ENCODE assay signal across 8 cellular contexts in genomic region chr1:155062702-155063411, GRCh38.
DNase-seq lines count a peak whose midpoint lies in the region; ATAC-seq and TF ChIP-seq lines count a peak whose summit lies in the region.

No MANE protein-coding gene starts in this region.

- no peaks in the 10 kb centered on the region for H3K9me3 ChIP-seq in mucosa of stomach (ENCODE audit: control insufficient read depth, low read length)

- DNase-seq in GM12864 (ENCODE audit: low read depth) (no peak), NCI-H1092 (lab: John Stamatoyannopoulos, UW) (peak; percentile 41), UCSD-AML1 (lab: John Stamatoyannopoulos, UW; ENCODE audit: unreplicated experiment) (no peak), COLO829 (ENCODE audit: low spot score) (no peak)
- peak; percentile 90 for DNase-seq in activated CD4-positive, alpha-beta T cell treated with anti-CD3 and anti-CD28 coated beads for 48 hours
- peak; percentile 54 for DNase-seq in effector CD8-positive, alpha-beta T cell (lab: John Stamatoyannopoulos, UW)
- DNase-seq in stimulated activated naive CD8-positive, alpha-beta T cell treated with anti-CD3 and anti-CD28 coated beads, Interleukin-15, Interleukin-2, amounts not matched to agents 100 U/mL and 50 U/mL, for 24 hours: peak; percentile 88

- peak overlapping the region; percentile 89 for H3K4me3 ChIP-seq in GM12864 (ENCODE audit: low read depth, low read length)
- peak overlapping the region; percentile 61 for H3K4me3 ChIP-seq in mucosa of stomach (ENCODE audit: low read length)

- peak; percentile 97 for TF ChIP-seq CTCF in GM12864 (IDR thresholded peaks at IDR 0.05; ENCODE audit: low read depth, low read length, missing control alignments)

- H3K9ac ChIP-seq in mucosa of stomach (ENCODE audit: low read length): peak overlapping the region; percentile 70

- H3K4me1 ChIP-seq in mucosa of stomach (ENCODE audit: control insufficient read depth, insufficient read depth, low read length): peaks cover 33% of the 10 kb centered on the region

- no peaks in the 10 kb centered on the region for H3K36me3 ChIP-seq in mucosa of stomach (ENCODE audit: control insufficient read depth, insufficient read depth, low read length)

- H3K27me3 ChIP-seq in mucosa of stomach (ENCODE audit: control insufficient read depth, insufficient read depth, low read length): no peaks in the 10 kb centered on the region

- ATAC-seq in stimulated activated naive CD8-positive, alpha-beta T cell treated with anti-CD3 and anti-CD28 coated beads, Interleukin-15, Interleukin-2, amounts not matched to agents 100 U/mL and 50 U/mL, for 24 hours: peak; percentile 41

Comparison
In these comparisons a context has a peak if more than half of its experiments do, and no peak if none do; other contexts are left out.
1. DNase-seq: peak in NCI-H1092 (single experiment), activated CD4-positive, alpha-beta T cell treated with anti-CD3 and anti-CD28 coated beads for 48 hours (single experiment), effector CD8-positive, alpha-beta T cell (single experiment) and stimulated activated naive CD8-positive, alpha-beta T cell treated with anti-CD3 and anti-CD28 coated beads, Interleukin-15, Interleukin-2, amounts not matched to agents 100 U/mL and 50 U/mL, for 24 hours (single experiment); none in GM12864 (single experiment), UCSD-AML1 (single experiment) and COLO829 (single experiment).